In the genomic region with DNA sequence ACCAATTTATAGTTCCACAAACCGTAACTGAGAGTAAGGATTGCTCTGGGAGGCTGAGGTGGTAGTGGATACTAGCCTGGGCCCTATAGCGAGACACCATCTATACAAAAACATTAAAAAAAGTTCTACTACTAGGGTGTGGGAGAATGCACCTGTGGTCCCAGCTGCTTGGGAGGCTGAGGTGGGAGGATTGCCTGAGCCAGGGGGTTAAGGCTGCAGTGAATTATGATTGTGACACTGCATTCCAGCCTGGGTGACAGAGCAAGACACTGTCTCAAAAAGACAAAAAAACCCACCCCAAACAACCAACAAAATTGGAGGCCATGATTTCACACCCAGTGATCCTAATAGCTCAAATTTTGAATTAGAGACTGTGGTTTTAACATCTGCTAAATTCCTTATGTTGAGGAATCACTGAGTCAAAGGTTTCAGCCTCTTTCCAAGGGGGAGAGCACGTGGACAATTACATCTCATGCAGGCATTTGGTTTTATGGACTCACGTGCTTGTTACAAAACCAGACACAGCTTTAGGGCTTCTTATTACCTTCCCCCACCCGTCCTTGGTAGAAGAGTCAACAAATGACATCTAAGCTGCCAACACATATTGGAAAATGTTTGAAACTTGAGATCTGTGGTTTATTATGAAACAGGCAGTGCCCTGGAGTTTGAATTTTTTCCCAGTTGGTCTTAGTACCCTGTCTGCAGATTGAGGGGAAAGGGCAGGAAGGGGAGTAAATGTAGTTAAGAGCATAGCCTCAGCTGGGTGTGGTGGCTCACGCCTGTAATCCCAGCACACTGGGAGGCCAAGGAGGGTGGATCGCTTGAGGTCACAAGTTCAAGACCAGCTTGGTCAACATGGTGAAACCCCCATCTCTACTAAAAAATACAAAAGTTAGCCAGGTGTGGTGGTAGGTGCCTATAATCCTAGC, we compare ENCODE assay signal across 1 cellular context.
TF ChIP-seq lines count a peak whose summit lies in the region.

No MANE protein-coding gene starts in this region.

TF ChIP-seq in Ishikawa, 13 proteins besides CTCF, POLR2A, EP300 and RAD21 (continued from another document):
- TF ChIP-seq, protein P1, sequence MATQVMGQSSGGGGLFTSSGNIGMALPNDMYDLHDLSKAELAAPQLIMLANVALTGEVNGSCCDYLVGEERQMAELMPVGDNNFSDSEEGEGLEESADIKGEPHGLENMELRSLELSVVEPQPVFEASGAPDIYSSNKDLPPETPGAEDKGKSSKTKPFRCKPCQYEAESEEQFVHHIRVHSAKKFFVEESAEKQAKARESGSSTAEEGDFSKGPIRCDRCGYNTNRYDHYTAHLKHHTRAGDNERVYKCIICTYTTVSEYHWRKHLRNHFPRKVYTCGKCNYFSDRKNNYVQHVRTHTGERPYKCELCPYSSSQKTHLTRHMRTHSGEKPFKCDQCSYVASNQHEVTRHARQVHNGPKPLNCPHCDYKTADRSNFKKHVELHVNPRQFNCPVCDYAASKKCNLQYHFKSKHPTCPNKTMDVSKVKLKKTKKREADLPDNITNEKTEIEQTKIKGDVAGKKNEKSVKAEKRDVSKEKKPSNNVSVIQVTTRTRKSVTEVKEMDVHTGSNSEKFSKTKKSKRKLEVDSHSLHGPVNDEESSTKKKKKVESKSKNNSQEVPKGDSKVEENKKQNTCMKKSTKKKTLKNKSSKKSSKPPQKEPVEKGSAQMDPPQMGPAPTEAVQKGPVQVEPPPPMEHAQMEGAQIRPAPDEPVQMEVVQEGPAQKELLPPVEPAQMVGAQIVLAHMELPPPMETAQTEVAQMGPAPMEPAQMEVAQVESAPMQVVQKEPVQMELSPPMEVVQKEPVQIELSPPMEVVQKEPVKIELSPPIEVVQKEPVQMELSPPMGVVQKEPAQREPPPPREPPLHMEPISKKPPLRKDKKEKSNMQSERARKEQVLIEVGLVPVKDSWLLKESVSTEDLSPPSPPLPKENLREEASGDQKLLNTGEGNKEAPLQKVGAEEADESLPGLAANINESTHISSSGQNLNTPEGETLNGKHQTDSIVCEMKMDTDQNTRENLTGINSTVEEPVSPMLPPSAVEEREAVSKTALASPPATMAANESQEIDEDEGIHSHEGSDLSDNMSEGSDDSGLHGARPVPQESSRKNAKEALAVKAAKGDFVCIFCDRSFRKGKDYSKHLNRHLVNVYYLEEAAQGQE (IDR thresholded peaks at IDR 0.05; ENCODE audit: low read depth): no peak
- no peak for TF ChIP-seq TCF12 (IDR thresholded peaks at IDR 0.05; ENCODE audit: low read depth)
